Comparison of ENCODE assay signal across 29 cellular contexts in the genomic region with DNA sequence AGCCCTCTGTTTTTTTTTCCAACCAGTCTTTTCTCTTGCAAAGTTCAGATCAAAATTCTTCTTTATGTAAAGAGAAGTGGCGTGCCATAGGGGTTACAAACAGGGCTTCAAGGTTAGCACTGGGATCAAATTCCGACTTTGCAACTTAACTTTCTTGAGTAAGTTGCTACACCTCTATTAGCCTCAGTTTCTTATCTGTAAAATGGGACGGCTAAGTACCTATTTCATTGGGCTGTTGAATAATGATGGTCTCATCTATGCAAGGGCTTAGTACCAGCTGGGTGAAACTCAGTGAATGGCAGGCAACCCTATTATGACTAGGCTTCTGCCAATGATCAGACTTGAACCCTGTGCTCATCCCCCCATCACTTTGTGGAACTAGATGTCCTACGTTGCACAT. TPM values are rescaled to one million over a fixed set of nuclear protein-coding genes. Genes with fewer than 3 reads are reported as not detected.
DNase-seq lines count a peak whose midpoint lies in the region; ATAC-seq and TF ChIP-seq lines count a peak whose summit lies in the region.
"Had no signal": no experiment of that assay in that cellular context is flagged by ENCODE, and none has a peak within 500 bp of the region (broad histone marks: within the 10 kb centered on the region; RNA-seq: fewer than 3 reads in every experiment).

No MANE protein-coding gene starts in this region.

- H3K27me3 Mint-ChIP-seq in activated CD4-positive, alpha-beta T cell treated with anti-CD3 and anti-CD28 coated beads, Interleukin-2, amount 10 ng/mL, durations not matched to agents 24 days and 14 days: no peaks in the 10 kb centered on the region
- no peaks in the 10 kb centered on the region for H3K27me3 Mint-ChIP-seq in activated CD4-positive, alpha-beta T cell treated with anti-CD3 and anti-CD28 coated beads, Interleukin-2, amount 10 ng/mL, durations not matched to agents 7 days and 5 days
- H3K27me3 Mint-ChIP-seq: activated CD4-positive, alpha-beta T cell treated with anti-CD3 and anti-CD28 coated beads for 36 hours; activated T-cell treated with anti-CD3 and anti-CD28 coated beads, Interleukin-2, amount 50 U/mL, for 24 hours had no signal

- H3K9me2 ChIP-seq in PC-3 (replicated peaks; ENCODE audit: low read length): no peaks in the 10 kb centered on the region
- H3K9me2 ChIP-seq: SK-N-SH had no signal

- peak overlapping the region; percentile 35 for H3K27ac Mint-ChIP-seq in activated CD4-positive, alpha-beta T cell treated with anti-CD3 and anti-CD28 coated beads, Interleukin-2, amount 10 ng/mL, durations not matched to agents 24 days and 14 days
- H3K27ac Mint-ChIP-seq in activated CD4-positive, alpha-beta T cell treated with anti-CD3 and anti-CD28 coated beads, Interleukin-2, amount 10 ng/mL, durations not matched to agents 7 days and 5 days: no peak overlapping the region
- H3K27ac Mint-ChIP-seq: activated CD4-positive, alpha-beta T cell treated with anti-CD3 and anti-CD28 coated beads for 36 hours; activated T-cell treated with anti-CD3 and anti-CD28 coated beads, Interleukin-2, amount 50 U/mL, for 24 hours; GM23338; stimulated activated memory B cell treated with anti-CD40 and anti-IgM and Interleukin-4, amounts not matched to agents 10 μg/mL and 1 μg/mL and 100 μg/mL, for 72 hours had no signal

- H3K4me1 ChIP-seq in PC-3 (ENCODE audit: insufficient read depth, low read length) (peaks cover 31% of the 10 kb centered on the region), esophagus muscularis mucosa (peaks cover 73 to 86% (median 79%) of the 10 kb centered on the region in 4 donors), parathyroid adenoma (peaks cover 26% of the 10 kb centered on the region)

- H3K27me3 ChIP-seq in PC-3 (ENCODE audit: low read length) (no peaks in the 10 kb centered on the region), esophagus muscularis mucosa (no peaks in the 10 kb centered on the region), parathyroid adenoma (ENCODE audit: control insufficient read depth, insufficient read depth, low read length) (no peaks in the 10 kb centered on the region)
- H3K27me3 ChIP-seq: adrenal gland, pancreas, sigmoid colon, vagina had no signal

- H3K36me3 ChIP-seq in PC-3 (ENCODE audit: low read depth, low read length) (no peaks in the 10 kb centered on the region), esophagus muscularis mucosa (peaks cover 0 to 6% (median 0%) of the 10 kb centered on the region in 4 donors), parathyroid adenoma (ENCODE audit: control insufficient read depth, insufficient read depth, low read length) (no peaks in the 10 kb centered on the region)
- H3K36me3 ChIP-seq: adrenal gland, pancreas, sigmoid colon, vagina had no signal

- no peak for TF ChIP-seq POLR2A in esophagus muscularis mucosa (IDR thresholded peaks at IDR 0.05; ENCODE audit: low read depth)

- no peak for TF ChIP-seq CTCF in PC-3 (conservative IDR thresholded peaks at IDR 0.05; ENCODE audit: low read depth, low read length)
- no peak for TF ChIP-seq CTCF in esophagus muscularis mucosa (IDR thresholded peaks at IDR 0.05)
- no peak for TF ChIP-seq CTCF in parathyroid adenoma (IDR thresholded peaks at IDR 0.05)

- 94% methylated on average over 4 of the region's 4 CpGs for WGBS in esophagus muscularis mucosa

- ATAC-seq in PC-3: no peak
- ATAC-seq in HG03432 (IDR thresholded peaks at IDR 0.05; ENCODE audit: unreplicated experiment): no peak
- ATAC-seq: activated CD4-positive, alpha-beta T cell treated with anti-CD3 and anti-CD28 coated beads for 36 hours; GM23338; pancreas; stimulated activated memory B cell treated with anti-CD40 and anti-IgM and Interleukin-4, amounts not matched to agents 10 μg/mL and 1 μg/mL and 100 μg/mL, for 72 hours had no signal

- no peaks in the 10 kb centered on the region for H4K20me1 ChIP-seq in PC-3 (ENCODE audit: low read length)

- peaks cover 14% of the 10 kb centered on the region for H3K36me3 Mint-ChIP-seq in activated CD4-positive, alpha-beta T cell treated with anti-CD3 and anti-CD28 coated beads, Interleukin-2, amount 10 ng/mL, durations not matched to agents 24 days and 14 days (ENCODE audit: low read depth)
- peaks cover 24% of the 10 kb centered on the region for H3K36me3 Mint-ChIP-seq in activated CD4-positive, alpha-beta T cell treated with anti-CD3 and anti-CD28 coated beads, Interleukin-2, amount 10 ng/mL, durations not matched to agents 7 days and 5 days (ENCODE audit: low read depth)
- H3K36me3 Mint-ChIP-seq: stimulated activated memory B cell treated with anti-CD40 and anti-IgM and Interleukin-4, amounts not matched to agents 10 μg/mL and 1 μg/mL and 100 μg/mL, for 72 hours had no signal

- H3K9me3 ChIP-seq in PC-3 (ENCODE audit: low read length) (no peaks in the 10 kb centered on the region), esophagus muscularis mucosa (no peaks in the 10 kb centered on the region), parathyroid adenoma (ENCODE audit: control insufficient read depth, low read length) (no peaks in the 10 kb centered on the region)
- H3K9me3 ChIP-seq: adrenal gland, pancreas, sigmoid colon, SK-N-SH, vagina had no signal

- H3K4me3 ChIP-seq in PC-3 (ENCODE audit: low read length) (no peak overlapping the region), esophagus muscularis mucosa (no peak overlapping the region), parathyroid adenoma (ENCODE audit: low read depth, low read length) (no peak overlapping the region)
- H3K4me3 ChIP-seq: adrenal gland, GM23338, pancreas, sigmoid colon, vagina had no signal

- POLR2A ChIA-PET in activated CD4-positive, alpha-beta T cell treated with anti-CD3 and anti-CD28 coated beads, Interleukin-2, amount 10 ng/mL, durations not matched to agents 7 days and 5 days (lab: Charles Lee): no interaction called here
- POLR2A ChIA-PET in PC-3 (lab: Charles Lee; ENCODE audit: unreplicated experiment): no interaction called here

- no peak for DNase-seq in activated CD4-positive, alpha-beta T cell treated with anti-CD3 and anti-CD28 coated beads, Interleukin-2, amount 10 ng/mL, durations not matched to agents 24 days and 14 days
- no peak for DNase-seq in activated CD4-positive, alpha-beta T cell treated with anti-CD3 and anti-CD28 coated beads, Interleukin-2, amount 10 ng/mL, durations not matched to agents 7 days and 5 days
- DNase-seq in PC-3: no peak
- DNase-seq in esophagus muscularis mucosa (ENCODE audit: extremely low spot score): no peak
- DNase-seq in NCI-H128 (lab: John Stamatoyannopoulos, UW; ENCODE audit: unreplicated experiment): no peak
- no peak for DNase-seq in medulla oblongata (ENCODE audit: extremely low spot score)
- DNase-seq: activated CD4-positive, alpha-beta T cell treated with anti-CD3 and anti-CD28 coated beads for 36 hours; activated T-cell treated with anti-CD3 and anti-CD28 coated beads, Interleukin-2, amount 50 U/mL, for 24 hours; effector memory CD4-positive, alpha-beta T cell; foreskin melanocyte; islet precursor cell; Kasumi-1; NCI-H146; NCI-H2107; NCI-H446; NCI-H82; pancreas; SK-N-SH; stimulated activated CD4-positive, alpha-beta T cell treated with anti-CD3 and anti-CD28 coated beads, Interleukin-4, amount 100 ng/mL, for 4 hours had no signal

- H3K79me2 ChIP-seq in PC-3 (ENCODE audit: low read length) (no peaks in the 10 kb centered on the region), parathyroid adenoma (no peaks in the 10 kb centered on the region)

- peaks cover 62% of the 10 kb centered on the region for H3K4me1 Mint-ChIP-seq in activated CD4-positive, alpha-beta T cell treated with anti-CD3 and anti-CD28 coated beads, Interleukin-2, amount 10 ng/mL, durations not matched to agents 24 days and 14 days
- H3K4me1 Mint-ChIP-seq in activated CD4-positive, alpha-beta T cell treated with anti-CD3 and anti-CD28 coated beads, Interleukin-2, amount 10 ng/mL, durations not matched to agents 7 days and 5 days: peaks cover 75% of the 10 kb centered on the region

- no peak overlapping the region for H3K4me3 Mint-ChIP-seq in activated CD4-positive, alpha-beta T cell treated with anti-CD3 and anti-CD28 coated beads, Interleukin-2, amount 10 ng/mL, durations not matched to agents 24 days and 14 days
- H3K4me3 Mint-ChIP-seq in activated CD4-positive, alpha-beta T cell treated with anti-CD3 and anti-CD28 coated beads, Interleukin-2, amount 10 ng/mL, durations not matched to agents 7 days and 5 days: no peak overlapping the region
- H3K4me3 Mint-ChIP-seq: activated CD4-positive, alpha-beta T cell treated with anti-CD3 and anti-CD28 coated beads for 36 hours; activated T-cell treated with anti-CD3 and anti-CD28 coated beads, Interleukin-2, amount 50 U/mL, for 24 hours; brain; GM23338; stimulated activated memory B cell treated with anti-CD40 and anti-IgM and Interleukin-4, amounts not matched to agents 10 μg/mL and 1 μg/mL and 100 μg/mL, for 72 hours had no signal

- CTCF ChIA-PET in activated CD4-positive, alpha-beta T cell treated with anti-CD3 and anti-CD28 coated beads, Interleukin-2, amount 10 ng/mL, durations not matched to agents 7 days and 5 days (lab: Charles Lee): interaction anchor here (1.0 to 4.7 kb wide), 9 partner anchors 8 to 53 kb away, joined by 3 to 47 read pairs (median 11); a partner anchor contains a TSS
- CTCF ChIA-PET in PC-3 (lab: Charles Lee): interaction anchor here (0.6 kb wide), 1 partner anchor 414 kb away, joined by 4 read pairs; no protein-coding TSS in a partner anchor

- TF ChIP-seq EP300 in esophagus muscularis mucosa (IDR thresholded peaks at IDR 0.05): no peak

- H3K4me2 ChIP-seq in PC-3 (ENCODE audit: low read length) (peak overlapping the region; percentile 57; the same call in 1 of the 2 replicates), parathyroid adenoma (ENCODE audit: low read length) (peak overlapping the region; percentile 14)
- H3K4me2 ChIP-seq: GM23338, SK-N-SH had no signal

- BruUV-seq in PC-3 (replicated peaks; lab: Mats Ljungman, UMichigan): no TSS peak

- intact Hi-C loops in activated CD4-positive, alpha-beta T cell treated with anti-CD3 and anti-CD28 coated beads, Interleukin-2, amount 10 ng/mL, durations not matched to agents 24 days and 14 days (cut with micrococcal nuclease): loop anchor here (2.0 kb wide), 1 partner anchor 14 kb away; no protein-coding TSS in a partner anchor
- intact Hi-C loops in PC-3 (cut with micrococcal nuclease): loop anchor here (2.0 kb wide), 2 partner anchors 26 to 34 kb away; a partner anchor contains a TSS
- intact Hi-C loops in esophagus muscularis mucosa (cut with DNase I): no loop called here

- H3K9ac ChIP-seq in PC-3 (ENCODE audit: low read length) (no peak overlapping the region), parathyroid adenoma (no peak overlapping the region)
- H3K9ac ChIP-seq: SK-N-SH had no signal

- no peaks in the 10 kb centered on the region for H3F3A ChIP-seq in PC-3 (ENCODE audit: low read length, unreplicated experiment)

- H3K27ac ChIP-seq in PC-3 (ENCODE audit: low read length): peak overlapping the region; percentile 54
- peak overlapping the region; percentile 87 to 96 (median 90) for H3K27ac ChIP-seq in esophagus muscularis mucosa (replicated peaks in 1 of 4)
- peak overlapping the region; percentile 80 for H3K27ac ChIP-seq in parathyroid adenoma
- H3K27ac ChIP-seq: 22Rv1, HL-60, pancreas, vagina had no signal

- no peaks in the 10 kb centered on the region for H3K9me3 Mint-ChIP-seq in activated CD4-positive, alpha-beta T cell treated with anti-CD3 and anti-CD28 coated beads, Interleukin-2, amount 10 ng/mL, durations not matched to agents 24 days and 14 days
- peaks cover 8% of the 10 kb centered on the region for H3K9me3 Mint-ChIP-seq in activated CD4-positive, alpha-beta T cell treated with anti-CD3 and anti-CD28 coated beads, Interleukin-2, amount 10 ng/mL, durations not matched to agents 7 days and 5 days
- H3K9me3 Mint-ChIP-seq: stimulated activated memory B cell treated with anti-CD40 and anti-IgM and Interleukin-4, amounts not matched to agents 10 μg/mL and 1 μg/mL and 100 μg/mL, for 72 hours had no signal

- H2AFZ ChIP-seq in PC-3 (ENCODE audit: low read length): no peak overlapping the region
- no peak overlapping the region for H2AFZ ChIP-seq in parathyroid adenoma
- H2AFZ ChIP-seq: GM23338 had no signal

RNA-seq across cellular contexts. Expression of a gene that starts 33.9 kb away (rescaled TPM):
- total RNA-seq in activated CD4-positive, alpha-beta T cell treated with anti-CD3 and anti-CD28 coated beads, Interleukin-2, amount 10 ng/mL, durations not matched to agents 24 days and 14 days: 14.7 and 15.4 TPM in 2 replicates
- total RNA-seq in activated CD4-positive, alpha-beta T cell treated with anti-CD3 and anti-CD28 coated beads, Interleukin-2, amount 10 ng/mL, durations not matched to agents 7 days and 5 days: 10 to 100 TPM; 24.9 to 26.5 TPM
- total RNA-seq in PC-3 (2014; rRNA removed) (7.0 and 10.3 TPM in 2 replicates), esophagus muscularis mucosa (10 to 100 TPM; 18.7 to 56.0 (median 39.9) TPM)

RNA-seq across cellular contexts. Expression of a gene that starts 35.4 kb away (rescaled TPM):
- total RNA-seq in activated CD4-positive, alpha-beta T cell treated with anti-CD3 and anti-CD28 coated beads, Interleukin-2, amount 10 ng/mL, durations not matched to agents 24 days and 14 days: 0.77 and 1.3 TPM in 2 replicates
- total RNA-seq in activated CD4-positive, alpha-beta T cell treated with anti-CD3 and anti-CD28 coated beads, Interleukin-2, amount 10 ng/mL, durations not matched to agents 7 days and 5 days: 1 to 10 TPM in 1 of 2 experiments, under 1 TPM in 1; 0.81 to 1.3 TPM
- 8.1 and 13.8 TPM in 2 replicates for total RNA-seq in PC-3 (2014; rRNA removed)
- under 1 TPM; 0.42 to 0.99 (median 0.63) TPM for total RNA-seq in esophagus muscularis mucosa

RNA-seq across cellular contexts. Expression of a gene that starts 49.3 kb away (rescaled TPM):
- total RNA-seq in activated CD4-positive, alpha-beta T cell treated with anti-CD3 and anti-CD28 coated beads, Interleukin-2, amount 10 ng/mL, durations not matched to agents 24 days and 14 days: 0.16 and 0.19 TPM in 2 replicates
- under 1 TPM; 0.22 to 0.27 TPM for total RNA-seq in activated CD4-positive, alpha-beta T cell treated with anti-CD3 and anti-CD28 coated beads, Interleukin-2, amount 10 ng/mL, durations not matched to agents 7 days and 5 days
- total RNA-seq in PC-3 (2014; rRNA removed) (0.26 TPM in 1 of 2 replicates, not detected in the other), esophagus muscularis mucosa (1 to 10 TPM in 2 of 4 donors, under 1 TPM in 2; 0.71 to 1.6 (median 1.0) TPM)

RNA-seq across cellular contexts. Expression of a gene that starts 49.7 kb away (rescaled TPM):
- 136 and 140 TPM in 2 replicates for total RNA-seq in activated CD4-positive, alpha-beta T cell treated with anti-CD3 and anti-CD28 coated beads, Interleukin-2, amount 10 ng/mL, durations not matched to agents 24 days and 14 days
- total RNA-seq in activated CD4-positive, alpha-beta T cell treated with anti-CD3 and anti-CD28 coated beads, Interleukin-2, amount 10 ng/mL, durations not matched to agents 7 days and 5 days: 100 to 1,000 TPM; 129 to 139 TPM
- 38.2 and 46.0 TPM in 2 replicates for total RNA-seq in PC-3 (2014; rRNA removed)
- 100 to 1,000 TPM; 123 to 172 (median 152) TPM for total RNA-seq in esophagus muscularis mucosa
